ENCODE assay signal across 8 cellular contexts in genomic region chr6:135002229-135002844, GRCh38. TPM values are rescaled to one million over a fixed set of nuclear protein-coding genes. Genes with fewer than 3 reads are reported as not detected.
DNase-seq lines count a peak whose midpoint lies in the region; ATAC-seq, FAIRE-seq and TF ChIP-seq lines count a peak whose summit lies in the region.

No MANE protein-coding gene starts in this region.

- H3K4me1 Mint-ChIP-seq in T-helper 17 cell, result peaks cover under 1% of the 10 kb centered on the region

- CTCF ChIA-PET in AG04450 (lab: Charles Lee), result interaction anchor here (0.5 to 1.6 kb wide), 16 partner anchors 9 to 880 kb away, joined by 3 to 15 read pairs (median 4); no protein-coding TSS in a partner anchor

- no peaks in the 10 kb centered on the region for H3K27me3 ChIP-seq in AG04450 (ENCODE audit: control insufficient read depth, insufficient read depth, low read length)

- ATAC-seq in T-helper 17 cell, result peak; percentile 50
- ATAC-seq in HG02870 (IDR thresholded peaks at IDR 0.05; ENCODE audit: unreplicated experiment), result no peak

- TF ChIP-seq CTCF in AG04450 (IDR thresholded peaks at IDR 0.05; ENCODE audit: low read depth, low read length) (peak; percentile 76), GM13977 (IDR thresholded peaks at IDR 0.05; ENCODE audit: extremely low read depth, insufficient read depth, missing control alignments) (peak; percentile 53), kidney (IDR thresholded peaks at IDR 0.05; ENCODE audit: borderline replicate concordance, extremely low read depth, insufficient read depth) (peak; percentile 41)

- DNase-seq in AG04450 (ENCODE audit: low read depth, low spot score) (no peak), GM13977 (ENCODE audit: low spot score) (peak; percentile 7), T-helper 17 cell (no peak), kidney (no peak), NCI-H1092 (lab: John Stamatoyannopoulos, UW) (no peak), NCI-H345 (lab: John Stamatoyannopoulos, UW) (no peak), mesenteric fat pad (ENCODE audit: low spot score) (no peak)

- H3K9me3 ChIP-seq in AG04450 (ENCODE audit: control insufficient read depth, insufficient read depth, low read length) (no peaks in the 10 kb centered on the region), T-helper 17 cell (ENCODE audit: control insufficient read depth, low read length, poor library complexity, severe bottlenecking) (no peaks in the 10 kb centered on the region), kidney (ENCODE audit: control insufficient read depth in 1 of 2, low read length in 2 of 2) (no peaks in the 10 kb centered on the region)

- H3K4me1 ChIP-seq in kidney (ENCODE audit: control insufficient read depth in 1 of 2, insufficient read depth in 1 of 2, low read depth in 1 of 2, low read length in 2 of 2), result no peaks in the 10 kb centered on the region

- peaks cover 0 to under 1% of the 10 kb centered on the region in 2 donors for H3K36me3 ChIP-seq in kidney (ENCODE audit: control insufficient read depth in 1 of 2, insufficient read depth in 2 of 2, low read length in 2 of 2)

- H3K27ac Mint-ChIP-seq in T-helper 17 cell, result no peak overlapping the region

- peaks cover 3% of the 10 kb centered on the region for H3K36me3 Mint-ChIP-seq in T-helper 17 cell (ENCODE audit: low read depth)

- in situ Hi-C loops in GM13977 (cut with MboI; ENCODE audit: low pct_unique_long_range_greater_than_20kb, low sequenced_read_pairs, unreplicated experiment), result loop anchor here (25.0 kb wide), 1 partner anchor 435 kb away; no protein-coding TSS in a partner anchor

- POLR2A ChIA-PET in AG04450 (lab: Yijun Ruan, JAX), result no interaction called here

- intact Hi-C loops in kidney (cut with DNase I), result no loop called here

- no peak overlapping the region for H3K4me3 Mint-ChIP-seq in T-helper 17 cell

- H3K4me3 ChIP-seq in AG04450 (ENCODE audit: low read depth, low read length) (no peak overlapping the region), kidney (ENCODE audit: low read length in 2 of 2) (no peak overlapping the region)

- no peak overlapping the region for H3K27ac ChIP-seq in AG04450 (ENCODE audit: low read depth, low read length)
- no peak overlapping the region for H3K27ac ChIP-seq in kidney (ENCODE audit: low read depth in 2 of 2, low read length in 2 of 2)

- H3K27me3 Mint-ChIP-seq in T-helper 17 cell, result no peaks in the 10 kb centered on the region

- peak; percentile 93 for FAIRE-seq in kidney (lab: Jason Lieb, UNC)

- H3K9ac ChIP-seq in kidney (ENCODE audit: low read length in 2 of 2), result no peak overlapping the region

RNA-seq across cellular contexts. Expression of gene HBS1L, which starts 52.3 kb away (rescaled TPM):
- 74.2 and 101 TPM in 2 replicates for polyA plus RNA-seq in AG04450 (2011; rRNA removed)
- polyA minus RNA-seq in AG04450 (2011; rRNA and poly(A)+ RNA removed), result 59.5 and 100 TPM in 2 replicates
- total RNA-seq in T-helper 17 cell, result 10 to 100 TPM; 72.1 to 94.0 TPM
- 59.1 TPM for total RNA-seq in kidney
- 21.0 TPM for polyA plus RNA-seq in kidney (ENCODE audit: insufficient read depth, low read depth, low replicate concordance)
- 66.4 TPM for total RNA-seq in mesenteric fat pad

RNA-seq across cellular contexts. Expression of gene ALDH8A1, which starts 52.4 kb away (rescaled TPM):
- 0.33 and 0.35 TPM in 2 replicates for polyA plus RNA-seq in AG04450 (2011; rRNA removed)
- 0.46 and 2.4 TPM in 2 replicates for polyA minus RNA-seq in AG04450 (2011; rRNA and poly(A)+ RNA removed)
- 1 to 10 TPM; 1.3 to 3.4 TPM for total RNA-seq in T-helper 17 cell
- 11.2 TPM for total RNA-seq in kidney
- polyA plus RNA-seq in kidney (ENCODE audit: insufficient read depth, low read depth, low replicate concordance), result 56.7 TPM
- total RNA-seq in mesenteric fat pad, result 1.1 TPM
